In genomic region chr7:80036107-80036506, GRCh38 we compare ENCODE assay signal across 29 cellular contexts.
"Had no signal": no experiment of that assay in that cellular context is flagged by ENCODE, and none has a peak within 500 bp of the region (broad histone marks: within the 10 kb centered on the region; RNA-seq: fewer than 3 reads in every experiment).

No MANE protein-coding gene starts in this region.

- H3K27ac ChIP-seq: ascending aorta, breast epithelium, cardiac muscle cell, colonic mucosa, foreskin keratinocyte, gastrocnemius medialis, heart left ventricle, WERI-Rb-1 had no signal

- H3K4me3 ChIP-seq: ascending aorta, breast epithelium, cardiac muscle cell, colonic mucosa, gastrocnemius medialis, heart left ventricle had no signal

- H3K4me1 ChIP-seq: ascending aorta, breast epithelium, colonic mucosa, foreskin keratinocyte, gastrocnemius medialis, heart left ventricle had no signal

- H3K27me3 ChIP-seq: ascending aorta, breast epithelium, cardiac muscle cell, colonic mucosa, gastrocnemius medialis, heart left ventricle had no signal

- H3K36me3 ChIP-seq: ascending aorta, breast epithelium, cardiac muscle cell, colonic mucosa, gastrocnemius medialis, heart left ventricle, WERI-Rb-1 had no signal

- H3K9me3 ChIP-seq: ascending aorta, breast epithelium, colonic mucosa, gastrocnemius medialis, heart left ventricle had no signal

- ATAC-seq: activated CD4-positive, CD25-positive, alpha-beta regulatory T cell treated with anti-CD3 and anti-CD28 coated beads, Interleukin-2, amount 50 U/mL, for 24 hours; activated CD8-positive, alpha-beta T cell treated with anti-CD3 and anti-CD28 coated beads for 36 hours; activated naive CD4-positive, alpha-beta T cell treated with anti-CD3 and anti-CD28 coated beads, Interleukin-2, amount 50 U/mL, for 72 hours; esophagus mucosa; foreskin keratinocyte; gastrocnemius medialis; heart left ventricle; T-helper 17 cell had no signal

- DNase-seq: activated B cell treated with CpG ODN at 0.5 μM for 24 hours; activated CD4-positive, alpha-beta T cell treated with anti-CD3 and anti-CD28 coated beads for 48 hours; activated CD4-positive, alpha-beta T cell treated with anti-CD3 and anti-CD28 coated beads, Interleukin-2, amount 50 U/mL, for 1 hour; activated CD4-positive, alpha-beta T cell treated with anti-CD3 and anti-CD28 coated beads, Interleukin-2, amount 50 U/mL, for 48 hours; activated CD8-positive, alpha-beta memory T cell treated with anti-CD3 and anti-CD28 coated beads for 24 hours; activated CD8-positive, alpha-beta T cell treated with anti-CD3 and anti-CD28 coated beads for 36 hours; activated effector memory CD4-positive, alpha-beta T cell treated with anti-CD3 and anti-CD28 coated beads, Interleukin-2, amount 50 U/mL, for 16 hours; activated naive CD4-positive, alpha-beta T cell treated with anti-CD3 and anti-CD28 coated beads, Interleukin-2, amount 10 ng/mL, durations not matched to agents 7 days and 5 days; activated naive CD8-positive, alpha-beta T cell treated with anti-CD3 and anti-CD28 coated beads, Interleukin-2, amount 10 ng/mL, durations not matched to agents 7 days and 5 days; activated T-cell treated with anti-CD3 and anti-CD28 coated beads, Interleukin-2, amount 50 U/mL, for 1 hour; activated T-cell treated with anti-CD3 and anti-CD28 coated beads, Interleukin-2, amount 50 U/mL, for 48 hours; central memory CD4-positive, alpha-beta T cell; cerebellar nuclear complex; colonic mucosa; effector CD8-positive, alpha-beta T cell; endodermal cell; foreskin keratinocyte; gastrocnemius medialis; glutamatergic neuron; heart left ventricle; T-helper 17 cell; T1000; WERI-Rb-1 had no signal
